17 cellular contexts compared by ENCODE assay signal in genomic region chr15:83018477-83018876, GRCh38. TPM values are rescaled to one million over a fixed set of nuclear protein-coding genes. Genes with fewer than 3 reads are reported as not detected.
A peak's percentile ranks its signal among the peaks of the same experiment; 100 is the strongest.
DNase-seq lines count a peak whose midpoint lies in the region; TF ChIP-seq lines count a peak whose summit lies in the region.
"Had no signal": no experiment of that assay in that cellular context is flagged by ENCODE, and none has a peak within 500 bp of the region (broad histone marks: within the 10 kb centered on the region; RNA-seq: fewer than 3 reads in every experiment).

No MANE protein-coding gene starts in this region.

- H3K36me3 Mint-ChIP-seq in activated CD4-positive, alpha-beta T cell treated with anti-CD3 and anti-CD28 coated beads, Interleukin-2, amount 10 ng/mL, durations not matched to agents 24 days and 14 days (ENCODE audit: low read depth), result peaks cover 33% of the 10 kb centered on the region

- TF ChIP-seq CTCF in dorsolateral prefrontal cortex (IDR thresholded peaks at IDR 0.05 in 54 of 56, conservative IDR thresholded peaks at IDR 0.05 in 2 of 56; ENCODE audit: low read depth in 1 of 56, partially characterized antibody in 56 of 56), result no peak

- no peaks in the 10 kb centered on the region for H3K27me3 Mint-ChIP-seq in activated CD4-positive, alpha-beta T cell treated with anti-CD3 and anti-CD28 coated beads, Interleukin-2, amount 10 ng/mL, durations not matched to agents 24 days and 14 days

- H3K4me3 ChIP-seq in dorsolateral prefrontal cortex, result peak overlapping the region in 1 of 59 donors; percentile 8
- H3K4me3 ChIP-seq: BLaER1 treated with 17β-estradiol and CSF1 and Interleukin-3, amounts not matched to agents 10 nM and 100 nM; Peyer's patch had no signal

- no peaks in the 10 kb centered on the region for H3K27me3 ChIP-seq in dorsolateral prefrontal cortex
- H3K27me3 ChIP-seq: BLaER1 treated with 17β-estradiol and CSF1 and Interleukin-3, amounts not matched to agents 10 nM and 100 nM; Peyer's patch had no signal

- H3K4me3 Mint-ChIP-seq in activated CD4-positive, alpha-beta T cell treated with anti-CD3 and anti-CD28 coated beads, Interleukin-2, amount 10 ng/mL, durations not matched to agents 24 days and 14 days, result no peak overlapping the region

- H3K27ac ChIP-seq in dorsolateral prefrontal cortex, result peak overlapping the region in 44 of 59 donors; percentile 4 to 73 (median 41)
- H3K27ac ChIP-seq: BLaER1 treated with 17β-estradiol and CSF1 and Interleukin-3, amounts not matched to agents 10 nM and 100 nM; Peyer's patch had no signal

- H3K4me1 Mint-ChIP-seq in activated CD4-positive, alpha-beta T cell treated with anti-CD3 and anti-CD28 coated beads, Interleukin-2, amount 10 ng/mL, durations not matched to agents 24 days and 14 days, result peaks cover 11% of the 10 kb centered on the region

- no peaks in the 10 kb centered on the region for H3K9me3 Mint-ChIP-seq in activated CD4-positive, alpha-beta T cell treated with anti-CD3 and anti-CD28 coated beads, Interleukin-2, amount 10 ng/mL, durations not matched to agents 24 days and 14 days

- H3K27ac Mint-ChIP-seq in activated CD4-positive, alpha-beta T cell treated with anti-CD3 and anti-CD28 coated beads, Interleukin-2, amount 10 ng/mL, durations not matched to agents 24 days and 14 days, result no peak overlapping the region

- DNase-seq in activated CD4-positive, alpha-beta T cell treated with anti-CD3 and anti-CD28 coated beads, Interleukin-2, amount 10 ng/mL, durations not matched to agents 24 days and 14 days, result peak; percentile 22
- DNase-seq in activated CD4-positive, alpha-beta T cell treated with anti-CD3 and anti-CD28 coated beads for 4 hours, result no peak
- DNase-seq in dorsolateral prefrontal cortex (no peak), kidney tubule cell (ENCODE audit: low spot score) (peak; percentile 50), superior temporal gyrus (ENCODE audit: extremely low spot score) (peak; percentile 41), OCI-M2 (lab: John Stamatoyannopoulos, UW; ENCODE audit: unreplicated experiment) (no peak), cortex of kidney (lab: John Stamatoyannopoulos, UW) (no peak)
- no peak for DNase-seq in stimulated activated CD4-positive, alpha-beta T cell treated with anti-CD3 and anti-CD28 coated beads, Interleukin-15, amount 100 ng/mL, for 24 hours
- DNase-seq: DMS79 treated with DMSO at 0.1 percent for 48 hours, KG1, NCI-H1417, NCI-H187, NCI-H2107, NCI-H226, NCI-H524 treated with DMSO at 0.1 percent for 48 hours, Peyer's patch had no signal

- intact Hi-C loops in activated CD4-positive, alpha-beta T cell treated with anti-CD3 and anti-CD28 coated beads, Interleukin-2, amount 10 ng/mL, durations not matched to agents 24 days and 14 days (cut with micrococcal nuclease), result no loop called here
- intact Hi-C loops in dorsolateral prefrontal cortex (cut with DNase I), result no loop called here

RNA-seq across cellular contexts. Expression of gene C15orf40, which starts 7.0 kb away (rescaled TPM):
- 23.6 and 30.8 TPM in 2 replicates for total RNA-seq in activated CD4-positive, alpha-beta T cell treated with anti-CD3 and anti-CD28 coated beads, Interleukin-2, amount 10 ng/mL, durations not matched to agents 24 days and 14 days
- total RNA-seq in dorsolateral prefrontal cortex, result 10 to 100 TPM; 15.7 to 34.4 (median 22.5) TPM

RNA-seq across cellular contexts. Expression of gene RAMAC, which starts 32.5 kb away (rescaled TPM):
- 23.9 and 26.4 TPM in 2 replicates for total RNA-seq in activated CD4-positive, alpha-beta T cell treated with anti-CD3 and anti-CD28 coated beads, Interleukin-2, amount 10 ng/mL, durations not matched to agents 24 days and 14 days
- total RNA-seq in dorsolateral prefrontal cortex, result 10 to 100 TPM in 116 of 120 experiments, 1 to 10 TPM in 4; 4.9 to 24.6 (median 17.0) TPM

RNA-seq across cellular contexts. Expression of gene BTBD1, which starts 48.6 kb away (rescaled TPM):
- 61.7 and 62.7 TPM in 2 replicates for total RNA-seq in activated CD4-positive, alpha-beta T cell treated with anti-CD3 and anti-CD28 coated beads, Interleukin-2, amount 10 ng/mL, durations not matched to agents 24 days and 14 days
- 100 to 1,000 TPM in 10 of 120 experiments, 10 to 100 TPM in 110; 61.4 to 113 (median 85.9) TPM for total RNA-seq in dorsolateral prefrontal cortex

Comparison
In these comparisons a context has a peak if more than half of its experiments do, and no peak if none do; other contexts are left out.
1. DNase-seq: peak in activated CD4-positive, alpha-beta T cell treated with anti-CD3 and anti-CD28 coated beads, Interleukin-2, amount 10 ng/mL, durations not matched to agents 24 days and 14 days (single experiment), kidney tubule cell (single experiment) and superior temporal gyrus (single experiment); none in activated CD4-positive, alpha-beta T cell treated with anti-CD3 and anti-CD28 coated beads for 4 hours (0 of 2), dorsolateral prefrontal cortex (0 of 10), OCI-M2 (single experiment), cortex of kidney (single experiment) and stimulated activated CD4-positive, alpha-beta T cell treated with anti-CD3 and anti-CD28 coated beads, Interleukin-15, amount 100 ng/mL, for 24 hours (single experiment).